ENCODE assay signal across 17 cellular contexts in the genomic region with DNA sequence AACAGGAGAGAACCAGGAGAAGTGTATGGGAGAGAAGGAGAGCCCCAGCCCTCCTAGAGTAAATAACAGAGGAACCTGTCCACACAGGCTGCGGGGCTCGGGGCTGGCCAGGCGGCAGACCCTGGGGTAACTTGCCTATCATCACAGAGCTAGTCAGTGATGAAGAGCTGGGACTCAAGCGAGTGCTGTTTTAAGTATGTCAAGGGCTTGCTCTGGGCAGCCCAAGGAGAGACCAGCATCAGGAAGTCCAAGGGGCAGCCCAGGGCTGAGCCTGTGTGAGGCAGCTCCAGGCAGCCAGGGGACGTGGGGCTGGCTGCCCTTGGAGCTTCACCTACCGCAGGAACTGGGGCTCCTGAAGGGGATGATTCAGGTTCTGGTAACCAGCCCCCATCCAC. TPM values are rescaled to one million over a fixed set of nuclear protein-coding genes. Genes with fewer than 3 reads are reported as not detected.
DNase-seq lines count a peak whose midpoint lies in the region; ATAC-seq and TF ChIP-seq lines count a peak whose summit lies in the region.
"Had no signal": no experiment of that assay in that cellular context is flagged by ENCODE, and none has a peak within 500 bp of the region (broad histone marks: within the 10 kb centered on the region; RNA-seq: fewer than 3 reads in every experiment).

No MANE protein-coding gene starts in this region.

- H3K36me3 Mint-ChIP-seq in endodermal cell (ENCODE audit: low read depth), result peaks cover 96% of the 10 kb centered on the region
- H3K36me3 Mint-ChIP-seq in WTC11, result no peaks in the 10 kb centered on the region

- H3K27ac ChIP-seq in SJSA1 (peak overlapping the region; percentile 98; the same call in 1 of the 2 replicates), endodermal cell (ENCODE audit: low read depth, low read length) (no peak overlapping the region), subcutaneous abdominal adipose tissue (ENCODE audit: low read depth, low read length) (peak overlapping the region; percentile 41), brain microvascular endothelial cell (no peak overlapping the region)
- H3K27ac ChIP-seq: BLaER1 treated with 17β-estradiol and CSF1 and Interleukin-3, amounts not matched to agents 10 nM and 100 nM had no signal

- H3K36me3 ChIP-seq in SJSA1, result no peaks in the 10 kb centered on the region
- peaks cover 36% of the 10 kb centered on the region for H3K36me3 ChIP-seq in endodermal cell (ENCODE audit: control insufficient read depth, insufficient read depth, low read length)
- H3K36me3 ChIP-seq in subcutaneous abdominal adipose tissue (ENCODE audit: control insufficient read depth in 5 of 5, insufficient read depth in 5 of 5, low read length in 5 of 5), result peaks cover 0 to 19% (median 9%) of the 10 kb centered on the region in 5 donors
- no peaks in the 10 kb centered on the region for H3K36me3 ChIP-seq in brain microvascular endothelial cell (replicated peaks)
- H3K36me3 ChIP-seq: BLaER1 treated with 17β-estradiol and CSF1 and Interleukin-3, amounts not matched to agents 10 nM and 100 nM had no signal

- H3K4me3 ChIP-seq in SJSA1 (no peak overlapping the region), endodermal cell (ENCODE audit: low read length) (no peak overlapping the region), subcutaneous abdominal adipose tissue (ENCODE audit: low read depth in 1 of 5, low read length in 5 of 5) (no peak overlapping the region), brain microvascular endothelial cell (ENCODE audit: low read depth, low read length) (no peak overlapping the region)
- H3K4me3 ChIP-seq: BLaER1 treated with 17β-estradiol and CSF1 and Interleukin-3, amounts not matched to agents 10 nM and 100 nM had no signal

- DNase-seq in SJSA1 (ENCODE audit: low read depth in 1 of 2, low spot score in 2 of 2) (no peak), endodermal cell (peak; percentile 45), mesenteric fat pad (ENCODE audit: low spot score) (peak; percentile 57), WTC11 (ENCODE audit: low spot score) (no peak), brain microvascular endothelial cell (no peak), DMS153 treated with DMSO at 0.1 percent for 48 hours (lab: John Stamatoyannopoulos, UW; ENCODE audit: unreplicated experiment) (no peak)
- DNase-seq: EL, H9, Karpas-422, MM.1S, NCI-H187 treated with DMSO at 0.1 percent for 48 hours, NCI-H510A, NCI-H82, SHP77 treated with DMSO at 0.1 percent for 48 hours had no signal

- no peak for TF ChIP-seq CTCF in endodermal cell (conservative IDR thresholded peaks at IDR 0.05)
- no peak for TF ChIP-seq CTCF in WTC11 (IDR thresholded peaks at IDR 0.05)
- no peak for TF ChIP-seq CTCF in brain microvascular endothelial cell (IDR thresholded peaks at IDR 0.05; ENCODE audit: low read depth, low read length, missing control alignments)

- peaks cover 22% of the 10 kb centered on the region for H3K4me1 Mint-ChIP-seq in endodermal cell
- 0 out of 2 replicates have a peak, but pooled peaks cover 3% of the 10 kb centered on the region for H3K4me1 Mint-ChIP-seq in WTC11

- POLR2A ChIA-PET in WTC11 (lab: Charles Lee), result interaction anchor here (0.6 kb wide), 1 partner anchor 136 kb away, joined by 3 read pairs; no protein-coding TSS in a partner anchor

- H3K4me1 ChIP-seq in SJSA1 (replicated peaks) (peaks cover 51% of the 10 kb centered on the region), endodermal cell (ENCODE audit: control insufficient read depth, insufficient read depth, low read length) (no peaks in the 10 kb centered on the region), subcutaneous abdominal adipose tissue (ENCODE audit: control insufficient read depth in 5 of 5, insufficient read depth in 5 of 5, low read length in 5 of 5) (peaks cover 0 to 78% (median 11%) of the 10 kb centered on the region in 5 donors)

- no peak for ATAC-seq in WTC11
- ATAC-seq: Panc1 had no signal

- 94 to 95% methylated on average over 4 to 6 of the region's 6 CpGs for WGBS in endodermal cell (ENCODE audit: insufficient coverage in 1 of 2, insufficient read length in 1 of 2), 2 experiments

- CTCF ChIA-PET in WTC11 (lab: Charles Lee), result interaction anchor here (1.0 to 1.4 kb wide), 2 partner anchors 76 to 165 kb away, joined by 3 to 5 read pairs; no protein-coding TSS in a partner anchor

- H3K9ac ChIP-seq in endodermal cell (ENCODE audit: extremely low read depth, low read length, poor library complexity, severe bottlenecking) (no peak overlapping the region), subcutaneous abdominal adipose tissue (ENCODE audit: low read length in 5 of 5) (no peak overlapping the region)
- H3K9ac ChIP-seq: BLaER1 treated with 17β-estradiol and CSF1 and Interleukin-3, amounts not matched to agents 10 nM and 100 nM had no signal

- no peak overlapping the region for H3K4me3 Mint-ChIP-seq in endodermal cell
- no peak overlapping the region for H3K4me3 Mint-ChIP-seq in WTC11
- H3K4me3 Mint-ChIP-seq: H9 had no signal

- H3K27me3 ChIP-seq in SJSA1 (replicated peaks) (no peaks in the 10 kb centered on the region), endodermal cell (ENCODE audit: control insufficient read depth, insufficient read depth, low read length, poor library complexity, severe bottlenecking) (no peaks in the 10 kb centered on the region), subcutaneous abdominal adipose tissue (ENCODE audit: control insufficient read depth in 5 of 5, insufficient read depth in 4 of 5, low read length in 5 of 5) (no peaks in the 10 kb centered on the region), brain microvascular endothelial cell (replicated peaks) (no peaks in the 10 kb centered on the region)
- H3K27me3 ChIP-seq: BLaER1 treated with 17β-estradiol and CSF1 and Interleukin-3, amounts not matched to agents 10 nM and 100 nM had no signal

- no peaks in the 10 kb centered on the region; the same call in none of the 2 replicates for H3K9me3 ChIP-seq in SJSA1 (replicated peaks)
- no peaks in the 10 kb centered on the region for H3K9me3 ChIP-seq in endodermal cell (ENCODE audit: control insufficient read depth, low read length)
- H3K9me3 ChIP-seq in subcutaneous abdominal adipose tissue (ENCODE audit: control insufficient read depth in 5 of 5, low read length in 5 of 5), result peaks cover 0 to 4% (median 0%) of the 10 kb centered on the region in 5 donors

- H3K27ac Mint-ChIP-seq in endodermal cell (no peak overlapping the region), WTC11 (no peak overlapping the region)

- peaks cover 2% of the 10 kb centered on the region for H3K9me3 Mint-ChIP-seq in endodermal cell
- H3K9me3 Mint-ChIP-seq in WTC11, result no peaks in the 10 kb centered on the region
- H3K9me3 Mint-ChIP-seq: H9 had no signal

- H3K27me3 Mint-ChIP-seq in endodermal cell (ENCODE audit: insufficient read depth) (no peaks in the 10 kb centered on the region), WTC11 (ENCODE audit: low read depth) (no peaks in the 10 kb centered on the region; the same call in 1 of the 2 replicates)

- in situ Hi-C loops in brain microvascular endothelial cell (cut with HindIII; ENCODE audit: low pct_ligation_motif_present, low sequenced_read_pairs), result no loop called here

TF ChIP-seq in WTC11, 78 proteins besides CTCF, POLR2A, EP300 and RAD21 (continues in another document):
- TF ChIP-seq ZSCAN18 (CRISPR knock-in tag; IDR thresholded peaks at IDR 0.05) (no peak), TEAD1 (CRISPR knock-in tag; IDR thresholded peaks at IDR 0.05) (no peak), NR2C2 (CRISPR knock-in tag; IDR thresholded peaks at IDR 0.05) (no peak), PRRX2 (CRISPR knock-in tag; IDR thresholded peaks at IDR 0.05) (no peak), KAT7 (CRISPR knock-in tag; IDR thresholded peaks at IDR 0.05; ENCODE audit: borderline replicate concordance) (no peak), ZNF423 (CRISPR knock-in tag; IDR thresholded peaks at IDR 0.05) (no peak), ATF3 (CRISPR knock-in tag; conservative IDR thresholded peaks at IDR 0.05) (no peak), RORB (CRISPR knock-in tag; IDR thresholded peaks at IDR 0.05) (no peak)
- TF ChIP-seq, protein P1, sequence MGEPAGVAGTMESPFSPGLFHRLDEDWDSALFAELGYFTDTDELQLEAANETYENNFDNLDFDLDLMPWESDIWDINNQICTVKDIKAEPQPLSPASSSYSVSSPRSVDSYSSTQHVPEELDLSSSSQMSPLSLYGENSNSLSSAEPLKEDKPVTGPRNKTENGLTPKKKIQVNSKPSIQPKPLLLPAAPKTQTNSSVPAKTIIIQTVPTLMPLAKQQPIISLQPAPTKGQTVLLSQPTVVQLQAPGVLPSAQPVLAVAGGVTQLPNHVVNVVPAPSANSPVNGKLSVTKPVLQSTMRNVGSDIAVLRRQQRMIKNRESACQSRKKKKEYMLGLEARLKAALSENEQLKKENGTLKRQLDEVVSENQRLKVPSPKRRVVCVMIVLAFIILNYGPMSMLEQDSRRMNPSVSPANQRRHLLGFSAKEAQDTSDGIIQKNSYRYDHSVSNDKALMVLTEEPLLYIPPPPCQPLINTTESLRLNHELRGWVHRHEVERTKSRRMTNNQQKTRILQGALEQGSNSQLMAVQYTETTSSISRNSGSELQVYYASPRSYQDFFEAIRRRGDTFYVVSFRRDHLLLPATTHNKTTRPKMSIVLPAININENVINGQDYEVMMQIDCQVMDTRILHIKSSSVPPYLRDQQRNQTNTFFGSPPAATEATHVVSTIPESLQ (CRISPR knock-in tag; IDR thresholded peaks at IDR 0.05), result no peak

RNA-seq across cellular contexts. Expression of gene VWF, which starts 10.0 kb away (rescaled TPM):
- 0.09 and 0.50 TPM in 2 replicates for total RNA-seq in SJSA1 (2014; rRNA removed; shearing (Covaris generic))
- 100 to 1,000 TPM; 248 to 476 TPM for total RNA-seq in endodermal cell
- 2.9 TPM for polyA plus RNA-seq in endodermal cell (2013, experiment 1 of 2)
- 4.7 TPM for polyA plus RNA-seq in endodermal cell (2013, experiment 2 of 2)
- 733 TPM for total RNA-seq in mesenteric fat pad
- total RNA-seq in WTC11 (2021), result 0.48 to 0.98 TPM (median 0.78 TPM) in 3 replicates

Comparison
In these comparisons a context has a peak if more than half of its experiments do, and no peak if none do; other contexts are left out.
1. DNase-seq: peak in endodermal cell (single experiment) and mesenteric fat pad (single experiment); none in SJSA1 (0 of 2), WTC11 (single experiment), brain microvascular endothelial cell (single experiment) and DMS153 treated with DMSO at 0.1 percent for 48 hours (single experiment).
2. H3K27ac ChIP-seq: peak in SJSA1 (single experiment) and subcutaneous abdominal adipose tissue (single experiment); none in endodermal cell (single experiment) and brain microvascular endothelial cell (single experiment).
3. RNA of gene VWF, which starts 10.0 kb away (total RNA-seq): 733 TPM in mesenteric fat pad (single experiment) and 248 to 476 TPM in endodermal cell; 0.09 to 0.50 TPM in SJSA1 and 0.48 to 0.98 TPM in WTC11; every median in the first group is over 100 times any median in the second.